ENCODE assay signal across 25 cellular contexts in genomic region chr1:232422098-232422497, GRCh38.
DNase-seq lines count a peak whose midpoint lies in the region; ATAC-seq and TF ChIP-seq lines count a peak whose summit lies in the region.
"Had no signal": no experiment of that assay in that cellular context is flagged by ENCODE, and none has a peak within 500 bp of the region (broad histone marks: within the 10 kb centered on the region; RNA-seq: fewer than 3 reads in every experiment).

No MANE protein-coding gene starts in this region.

- DNase-seq in ELR (ENCODE audit: low read depth) (peak; percentile 40), M059J (ENCODE audit: low read depth) (peak; percentile 18), mammary epithelial cell (peak; percentile 59), fibroblast of villous mesenchyme (ENCODE audit: low read depth) (peak; percentile 10), SIG-M5 (lab: John Stamatoyannopoulos, UW) (no peak), globus pallidus (ENCODE audit: low spot score) (no peak)
- DNase-seq in activated T-cell treated with anti-CD3 and anti-CD28 coated beads, Interleukin-2, amount 50 U/mL, for 48 hours, result no peak
- DNase-seq: activated CD4-positive, alpha-beta T cell treated with anti-CD3 and anti-CD28 coated beads, Interleukin-2, amount 10 ng/mL, durations not matched to agents 7 days and 5 days; activated effector memory CD4-positive, alpha-beta T cell treated with Interleukin-2 at 50 U/mL for 16 hours; anterior cingulate cortex; BE2C; CD8-positive, alpha-beta T cell; endodermal cell; mesenchymal stem cell; NCI-H1417 treated with DMSO at 0.1 percent for 48 hours; NCI-H226; NCI-H69; substantia nigra; T1000 had no signal

- no TSS peak for BruUV-seq in mammary epithelial cell (replicated peaks; lab: Mats Ljungman, UMichigan)

- H3K9ac ChIP-seq in mammary epithelial cell (ENCODE audit: insufficient read depth, low read length), result no peak overlapping the region

- no peak for TF ChIP-seq CTCF in mammary epithelial cell (conservative IDR thresholded peaks at IDR 0.05 in 1 of 2, IDR thresholded peaks at IDR 0.05 in 1 of 2; ENCODE audit: extremely low read depth in 1 of 2, insufficient read depth in 1 of 2, low read depth in 1 of 2, low read length in 2 of 2)
- no peak for TF ChIP-seq CTCF in fibroblast of villous mesenchyme (IDR thresholded peaks at IDR 0.05; ENCODE audit: insufficient read depth, low read depth, low read length)

- H3K27ac ChIP-seq in mammary epithelial cell (ENCODE audit: insufficient read depth, low read depth, low read length), result no peak overlapping the region

- H4K20me1 ChIP-seq in mammary epithelial cell (ENCODE audit: insufficient read depth, low read length), result no peaks in the 10 kb centered on the region

- H3K9me3 ChIP-seq in mammary epithelial cell (replicated peaks; ENCODE audit: insufficient read depth, low read length), result no peaks in the 10 kb centered on the region
- H3K9me3 ChIP-seq: BE2C had no signal

- H2AFZ ChIP-seq in mammary epithelial cell (ENCODE audit: low read depth, low read length), result no peak overlapping the region

- CTCF ChIA-PET in mammary epithelial cell (lab: Charles Lee; ENCODE audit: low non-redundant PET), result no interaction called here

- H3K79me2 ChIP-seq in mammary epithelial cell (ENCODE audit: insufficient read depth, low read length), result no peaks in the 10 kb centered on the region

- H3K4me2 ChIP-seq in mammary epithelial cell (ENCODE audit: insufficient read depth, low read depth, low read length), result no peak overlapping the region

- in situ Hi-C loops in mammary epithelial cell (cut with MboI; ENCODE audit: low sequenced_read_pairs in 2 of 2), result no loop called here

- dilution Hi-C loops in mammary epithelial cell (cut with HindIII; ENCODE audit: low sequenced_read_pairs), result no loop called here

- intact Hi-C loops in mammary epithelial cell (cut with micrococcal nuclease), result loop anchor here (5.0 kb wide), 1 partner anchor 205 kb away; no protein-coding TSS in a partner anchor

- H3K4me3 ChIP-seq in mammary epithelial cell (replicated peaks in 1 of 3; ENCODE audit: insufficient read depth in 1 of 3, low read depth in 2 of 3, low read length in 3 of 3) (no peak overlapping the region), fibroblast of villous mesenchyme (ENCODE audit: low read depth, low read length) (no peak overlapping the region)
- H3K4me3 ChIP-seq: K562 had no signal

- no peaks in the 10 kb centered on the region for H3K36me3 ChIP-seq in mammary epithelial cell (ENCODE audit: insufficient read depth, low read length)
- H3K36me3 ChIP-seq: BE2C had no signal

- H3K27me3 ChIP-seq in mammary epithelial cell (ENCODE audit: insufficient read depth, low read length), result no peaks in the 10 kb centered on the region
- H3K27me3 ChIP-seq: BE2C had no signal

- ATAC-seq in GM18909 (IDR thresholded peaks at IDR 0.05; ENCODE audit: poor library complexity, unreplicated experiment), result no peak
- ATAC-seq: CD8-positive, alpha-beta T cell; HCT116; K562; left lobe of liver; stimulated activated memory B cell treated with anti-CD40 and anti-IgM and Interleukin-4, amounts not matched to agents 10 μg/mL and 1 μg/mL and 100 μg/mL, for 72 hours; WTC11 had no signal

- peaks cover 10% of the 10 kb centered on the region for H3K4me1 ChIP-seq in mammary epithelial cell (ENCODE audit: insufficient read depth, low read length)
- H3K4me1 ChIP-seq: BE2C had no signal

Comparison
In these comparisons a context has a peak if more than half of its experiments do, and no peak if none do; other contexts are left out.
1. DNase-seq: peak in ELR (single experiment), M059J (single experiment), mammary epithelial cell (single experiment) and fibroblast of villous mesenchyme (single experiment); none in SIG-M5 (single experiment), globus pallidus (single experiment) and activated T-cell treated with anti-CD3 and anti-CD28 coated beads, Interleukin-2, amount 50 U/mL, for 48 hours (0 of 2).